In genomic region chr12:24769682-24770081, GRCh38 we compare ENCODE assay signal across 6 cellular contexts.
"Had no signal": no experiment of that assay in that cellular context is flagged by ENCODE, and none has a peak within 500 bp of the region (broad histone marks: within the 10 kb centered on the region; RNA-seq: fewer than 3 reads in every experiment).

No MANE protein-coding gene starts in this region.

- H3K36me3 Mint-ChIP-seq: IgD-negative memory B cell had no signal

- H3K27ac Mint-ChIP-seq: IgD-negative memory B cell had no signal

- DNase-seq: KBM-7, KG1 had no signal

- H3K27ac ChIP-seq: HL-60 had no signal

- ATAC-seq: HepG2, K562 had no signal

- H3K4me1 Mint-ChIP-seq: IgD-negative memory B cell had no signal

- H3K27me3 Mint-ChIP-seq: IgD-negative memory B cell had no signal

- H3K4me3 Mint-ChIP-seq: IgD-negative memory B cell had no signal

- H3K4me3 ChIP-seq: K562 had no signal
